35 cellular contexts compared by ENCODE assay signal in genomic region chr6:39056191-39056590, GRCh38. TPM values are rescaled to one million over a fixed set of nuclear protein-coding genes. Genes with fewer than 3 reads are reported as not detected.
"Had no signal": no experiment of that assay in that cellular context is flagged by ENCODE, and none has a peak within 500 bp of the region (broad histone marks: within the 10 kb centered on the region; RNA-seq: fewer than 3 reads in every experiment).

No MANE protein-coding gene starts in this region.

- H3K27ac Mint-ChIP-seq: activated B cell treated with CpG ODN at 0.5 μM for 24 hours; activated CD4-positive, alpha-beta memory T cell treated with anti-CD3 and anti-CD28 coated beads, Interleukin-2, amount 10 ng/mL, durations not matched to agents 7 days and 5 days; activated CD4-positive, alpha-beta T cell treated with anti-CD3 and anti-CD28 coated beads, Interleukin-2, amount 10 ng/mL, durations not matched to agents 7 days and 5 days; activated naive CD4-positive, alpha-beta T cell treated with anti-CD3 and anti-CD28 coated beads, Interleukin-2, amount 10 ng/mL, durations not matched to agents 7 days and 5 days; activated naive CD4-positive, alpha-beta T cell treated with anti-CD3 and anti-CD28 coated beads, Interleukin-2, amount 50 U/mL, for 72 hours; activated T-cell treated with anti-CD3 and anti-CD28 coated beads, Interleukin-2, amount 50 U/mL, for 24 hours; activated T-cell treated with anti-CD3 and anti-CD28 coated beads, Interleukin-2, amount 50 U/mL, for 72 hours had no signal

- H3K9me3 ChIP-seq: adrenal gland, body of pancreas, esophagus squamous epithelium, gastroesophageal sphincter, heart right ventricle had no signal

- ATAC-seq: activated naive CD4-positive, alpha-beta T cell treated with anti-CD3 and anti-CD28 coated beads, Interleukin-2, amount 50 U/mL, for 72 hours; activated T-cell treated with anti-CD3 and anti-CD28 coated beads, Interleukin-2, amount 50 U/mL, for 72 hours; body of pancreas; gastroesophageal sphincter; heart right ventricle had no signal

- H3K27ac ChIP-seq: adrenal gland, body of pancreas, epithelial cell of prostate, esophagus squamous epithelium, gastroesophageal sphincter, heart right ventricle, VCaP had no signal

- H3K36me3 Mint-ChIP-seq: activated naive CD4-positive, alpha-beta T cell treated with anti-CD3 and anti-CD28 coated beads, Interleukin-2, amount 10 ng/mL, durations not matched to agents 7 days and 5 days; activated naive CD4-positive, alpha-beta T cell treated with anti-CD3 and anti-CD28 coated beads, Interleukin-2, amount 50 U/mL, for 72 hours had no signal

- H3K27me3 Mint-ChIP-seq: activated CD4-positive, alpha-beta T cell treated with anti-CD3 and anti-CD28 coated beads, Interleukin-2, amount 10 ng/mL, durations not matched to agents 7 days and 5 days had no signal

- H3K4me1 ChIP-seq: adrenal gland, esophagus squamous epithelium, gastroesophageal sphincter had no signal

- DNase-seq: activated B cell treated with CpG ODN at 0.5 μM for 24 hours; activated CD4-positive, alpha-beta memory T cell treated with anti-CD3 and anti-CD28 coated beads, Interleukin-2, amount 10 ng/mL, durations not matched to agents 7 days and 5 days; activated CD4-positive, alpha-beta T cell treated with anti-CD3 and anti-CD28 coated beads for 1 hour; activated CD4-positive, alpha-beta T cell treated with anti-CD3 and anti-CD28 coated beads for 4 hours; activated CD4-positive, alpha-beta T cell treated with anti-CD3 and anti-CD28 coated beads, Interleukin-2, amount 10 ng/mL, durations not matched to agents 7 days and 5 days; activated CD4-positive, alpha-beta T cell treated with anti-CD3 and anti-CD28 coated beads, Interleukin-2, amount 50 U/mL, for 4 hours; activated CD8-positive, alpha-beta memory T cell treated with anti-CD3 and anti-CD28 coated beads, Interleukin-2, amount 50 U/mL, for 48 hours; activated gamma-delta T cell; activated naive CD4-positive, alpha-beta T cell; activated T-cell treated with anti-CD3 and anti-CD28 coated beads for 4 hours; activated T-cell treated with anti-CD3 and anti-CD28 coated beads, Interleukin-2, amount 50 U/mL, for 24 hours; activated T-cell treated with anti-CD3 and anti-CD28 coated beads, Interleukin-2, amount 50 U/mL, for 72 hours; adrenal gland; amygdala; aorta; body of pancreas; caudate nucleus; cortex of kidney; effector CD8-positive, alpha-beta T cell; esophagus squamous epithelium; foreskin melanocyte; heart right ventricle; T-helper 2 cell had no signal

- H3K4me3 Mint-ChIP-seq: activated B cell treated with CpG ODN at 0.5 μM for 24 hours; activated CD4-positive, alpha-beta memory T cell treated with anti-CD3 and anti-CD28 coated beads, Interleukin-2, amount 10 ng/mL, durations not matched to agents 7 days and 5 days; activated CD4-positive, alpha-beta T cell treated with anti-CD3 and anti-CD28 coated beads, Interleukin-2, amount 10 ng/mL, durations not matched to agents 7 days and 5 days; activated naive CD4-positive, alpha-beta T cell treated with anti-CD3 and anti-CD28 coated beads, Interleukin-2, amount 10 ng/mL, durations not matched to agents 7 days and 5 days; activated T-cell treated with anti-CD3 and anti-CD28 coated beads, Interleukin-2, amount 50 U/mL, for 24 hours; activated T-cell treated with anti-CD3 and anti-CD28 coated beads, Interleukin-2, amount 50 U/mL, for 72 hours had no signal

- H3K4me3 ChIP-seq: adrenal gland, body of pancreas, esophagus squamous epithelium, gastroesophageal sphincter, heart right ventricle had no signal

- H3K27me3 ChIP-seq: adrenal gland, body of pancreas had no signal

- H3K36me3 ChIP-seq: adrenal gland, esophagus squamous epithelium, gastroesophageal sphincter, heart right ventricle had no signal

- H3K9me3 Mint-ChIP-seq: activated B cell treated with CpG ODN at 0.5 μM for 24 hours; activated CD4-positive, alpha-beta memory T cell treated with anti-CD3 and anti-CD28 coated beads, Interleukin-2, amount 10 ng/mL, durations not matched to agents 7 days and 5 days; activated CD4-positive, alpha-beta T cell treated with anti-CD3 and anti-CD28 coated beads, Interleukin-2, amount 10 ng/mL, durations not matched to agents 7 days and 5 days; activated naive CD4-positive, alpha-beta T cell treated with anti-CD3 and anti-CD28 coated beads, Interleukin-2, amount 10 ng/mL, durations not matched to agents 7 days and 5 days; activated naive CD4-positive, alpha-beta T cell treated with anti-CD3 and anti-CD28 coated beads, Interleukin-2, amount 50 U/mL, for 72 hours; activated T-cell treated with anti-CD3 and anti-CD28 coated beads, Interleukin-2, amount 50 U/mL, for 24 hours; activated T-cell treated with anti-CD3 and anti-CD28 coated beads, Interleukin-2, amount 50 U/mL, for 72 hours had no signal

- H3K4me1 Mint-ChIP-seq: activated B cell treated with CpG ODN at 0.5 μM for 24 hours had no signal

RNA-seq across cellular contexts. Expression of gene GLP1R, which starts 7.6 kb away (rescaled TPM):
- total RNA-seq: activated B cell treated with CpG ODN at 0.5 μM for 24 hours; activated CD4-positive, alpha-beta memory T cell treated with anti-CD3 and anti-CD28 coated beads, Interleukin-2, amount 10 ng/mL, durations not matched to agents 7 days and 5 days; activated CD4-positive, alpha-beta T cell treated with anti-CD3 and anti-CD28 coated beads, Interleukin-2, amount 10 ng/mL, durations not matched to agents 7 days and 5 days; aorta; chondrocyte; dermis microvascular lymphatic vessel endothelial cell; endothelial cell of umbilical vein; fibroblast of lung; fibroblast of villous mesenchyme; glomerular endothelial cell; T-helper 1 cell treated with Interleukin-12 subunit alpha and Interleukin-12 subunit beta and Interleukin-4 antibody, amounts not matched to agents 30 ng/mL and 1 ng/mL, for 36 hours had no signal
